Comparison of ENCODE assay signal across 14 cellular contexts in genomic region chr6:158061361-158061708, GRCh38.
DNase-seq lines count a peak whose midpoint lies in the region; TF ChIP-seq lines count a peak whose summit lies in the region.
"Had no signal": no experiment of that assay in that cellular context is flagged by ENCODE, and none has a peak within 500 bp of the region (broad histone marks: within the 10 kb centered on the region; RNA-seq: fewer than 3 reads in every experiment).

No MANE protein-coding gene starts in this region.

- H3K36me3 Mint-ChIP-seq in chondrocyte (ENCODE audit: low read depth): peaks cover 19% of the 10 kb centered on the region

- H3K36me3 ChIP-seq in HEK293 (ENCODE audit: control insufficient read depth in 2 of 2, insufficient read depth in 1 of 2, low read length in 2 of 2): peaks cover 0 to 64% of the 10 kb centered on the region in 2 experiments; a peak in 1 of 3 replicates
- peaks cover 15% of the 10 kb centered on the region for H3K36me3 ChIP-seq in rectal smooth muscle tissue (ENCODE audit: control insufficient read depth, insufficient read depth, low read length)

- H3K4me3 ChIP-seq in AG04450 (ENCODE audit: low read depth, low read length) (no peak overlapping the region), HEK293 (ENCODE audit: low read depth, low read length) (no peak overlapping the region), rectal smooth muscle tissue (ENCODE audit: low read length) (no peak overlapping the region)
- H3K4me3 ChIP-seq: lower lobe of right lung had no signal

- DNase-seq in AG04450 (ENCODE audit: low read depth, low spot score): no peak
- DNase-seq in chondrocyte (ENCODE audit: low spot score): no peak
- no peak for DNase-seq in superior temporal gyrus (ENCODE audit: extremely low spot score)
- no peak for DNase-seq in NCI-H1930 (lab: John Stamatoyannopoulos, UW)
- DNase-seq in NCI-H82 treated with DMSO at 0.1 percent for 48 hours (lab: John Stamatoyannopoulos, UW; ENCODE audit: unreplicated experiment): no peak
- DNase-seq in midbrain (lab: John Stamatoyannopoulos, UW): no peak
- DNase-seq: NCI-H2081 treated with DMSO at 0.1 percent for 48 hours; stimulated activated CD4-positive, alpha-beta T cell treated with anti-CD3 and anti-CD28 coated beads, Interleukin-1b, Interleukin-23, amount 100 ng/mL, for 48 hours had no signal

- H3K4me1 ChIP-seq in HEK293 (ENCODE audit: control insufficient read depth, insufficient read depth, low read length) (no peaks in the 10 kb centered on the region), rectal smooth muscle tissue (ENCODE audit: control insufficient read depth, insufficient read depth, low read length) (peaks cover 16% of the 10 kb centered on the region)

- peaks cover 5% of the 10 kb centered on the region; the same call in 1 of the 2 replicates for H3K9me3 ChIP-seq in AG04450 (ENCODE audit: control insufficient read depth, insufficient read depth, low read length)
- no peaks in the 10 kb centered on the region for H3K9me3 ChIP-seq in HEK293 (ENCODE audit: control insufficient read depth, insufficient read depth, low read depth, low read length)
- H3K9me3 ChIP-seq: lower lobe of right lung, neutrophil had no signal

- H3K27ac ChIP-seq in AG04450 (ENCODE audit: low read depth, low read length) (peak overlapping the region; percentile 83), HEK293 (ENCODE audit: extremely low read depth, low read depth, low read length) (no peak overlapping the region), rectal smooth muscle tissue (ENCODE audit: low read depth, low read length) (peak overlapping the region; percentile 40)
- H3K27ac ChIP-seq: neutrophil had no signal

- no peak overlapping the region for H3K9ac ChIP-seq in rectal smooth muscle tissue (ENCODE audit: low read length)

- H3K27me3 Mint-ChIP-seq in chondrocyte (ENCODE audit: low read depth): no peaks in the 10 kb centered on the region
- H3K27me3 Mint-ChIP-seq: IgD-negative memory B cell had no signal

- CTCF ChIA-PET in AG04450 (lab: Charles Lee) (interaction anchor here (0.6 to 10.1 kb wide), 4 partner anchors 10 to 157 kb away, joined by 3 to 62 read pairs (median 4); partner anchors contain the start of gene SYNJ2), HEK293 (lab: Yijun Ruan, JAX) (interaction anchor here (1.4 to 5.4 kb wide), 2 partner anchors 11 to 35 kb away, joined by 6 to 35 read pairs; no protein-coding TSS in a partner anchor)

- H3K27me3 ChIP-seq in AG04450 (ENCODE audit: control insufficient read depth, insufficient read depth, low read length) (no peaks in the 10 kb centered on the region), rectal smooth muscle tissue (ENCODE audit: control insufficient read depth, insufficient read depth, low read length) (no peaks in the 10 kb centered on the region)
- H3K27me3 ChIP-seq: neutrophil had no signal

- peak overlapping the region; percentile 93 for H3K27ac Mint-ChIP-seq in chondrocyte (ENCODE audit: unreplicated experiment)
- H3K27ac Mint-ChIP-seq: IgD-negative memory B cell; T-helper 2 cell treated with Interferon-gamma antibody and Interleukin-4, amounts not matched to agents 5 μg/mL and 100 μg/mL, for 36 hours had no signal

- POLR2A ChIA-PET in AG04450 (lab: Yijun Ruan, JAX) (interaction anchor here (1.0 to 2.8 kb wide), 3 partner anchors 11 to 300 kb away, joined by 3 to 9 read pairs (median 3); no protein-coding TSS in a partner anchor), HEK293 (lab: Yijun Ruan, JAX) (no interaction called here)

- peaks cover 35% of the 10 kb centered on the region for H3K4me1 Mint-ChIP-seq in chondrocyte (ENCODE audit: low read depth)

- TF ChIP-seq CTCF in AG04450 (IDR thresholded peaks at IDR 0.05; ENCODE audit: low read depth, low read length) (no peak), HEK293 (tag by site-specific recombination; IDR thresholded peaks at IDR 0.05) (no peak), chondrocyte (IDR thresholded peaks at IDR 0.05) (no peak)

- H3K9me3 Mint-ChIP-seq in chondrocyte (ENCODE audit: low read depth): no peaks in the 10 kb centered on the region
- H3K9me3 Mint-ChIP-seq: IgD-negative memory B cell; T-helper 2 cell treated with Interferon-gamma antibody and Interleukin-4, amounts not matched to agents 5 μg/mL and 100 μg/mL, for 36 hours had no signal

- H3K4me3 Mint-ChIP-seq in chondrocyte (ENCODE audit: unreplicated experiment): no peak overlapping the region
- H3K4me3 Mint-ChIP-seq: IgD-negative memory B cell; T-helper 2 cell treated with Interferon-gamma antibody and Interleukin-4, amounts not matched to agents 5 μg/mL and 100 μg/mL, for 36 hours had no signal

TF ChIP-seq in HEK293, 187 proteins besides CTCF, POLR2A, EP300 and RAD21:
- no peak for TF ChIP-seq ZNF324 (tag by site-specific recombination; IDR thresholded peaks at IDR 0.05)
- TF ChIP-seq ZNF692 (tag by site-specific recombination; IDR thresholded peaks at IDR 0.05): 0 out of 2 replicates have a peak, but pooled peaks have one; percentile 25
